ENCODE assay signal across 21 cellular contexts in the genomic region with DNA sequence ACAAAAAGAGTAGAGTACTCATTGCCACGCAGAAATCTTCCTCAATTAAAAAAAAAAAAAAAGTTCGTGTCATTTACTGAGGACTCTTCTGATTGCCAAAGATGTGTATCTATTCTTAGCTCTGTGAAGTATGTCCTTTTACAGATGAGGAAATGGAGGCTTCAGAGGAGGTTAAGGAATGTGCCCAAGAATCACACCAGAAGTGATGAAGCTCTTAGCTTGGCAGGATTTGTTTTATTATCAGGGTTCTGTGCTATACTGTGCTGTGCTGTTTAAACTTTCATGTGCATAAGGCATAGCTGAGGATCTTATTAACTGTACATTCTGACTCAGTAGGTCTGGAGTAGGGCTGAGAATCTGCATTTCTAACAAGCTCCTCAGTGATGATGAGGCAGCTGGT.
"Had no signal": no experiment of that assay in that cellular context is flagged by ENCODE, and none has a peak within 500 bp of the region (broad histone marks: within the 10 kb centered on the region; RNA-seq: fewer than 3 reads in every experiment).

No MANE protein-coding gene starts in this region.

- H3K27ac ChIP-seq: adrenal gland, esophagus squamous epithelium, tibial artery, uterus, WERI-Rb-1 had no signal

- H3K4me1 ChIP-seq: adrenal gland, esophagus squamous epithelium, tibial artery, uterus had no signal

- H3K4me3 ChIP-seq: adrenal gland, esophagus squamous epithelium, lung, tibial artery, uterus had no signal

- ATAC-seq: activated T-cell treated with anti-CD3 and anti-CD28 coated beads, Interleukin-2, amount 50 U/mL, for 72 hours; effector memory CD8-positive, alpha-beta T cell; left lobe of liver had no signal

- DNase-seq: activated CD4-positive, alpha-beta T cell treated with anti-CD3 and anti-CD28 coated beads for 1 hour; activated gamma-delta T cell; activated T-cell treated with anti-CD3 and anti-CD28 coated beads, Interleukin-2, amount 50 U/mL, for 72 hours; adrenal gland; effector memory CD8-positive, alpha-beta T cell; esophagus squamous epithelium; foreskin melanocyte; kidney; midbrain; posterior cingulate gyrus; retina; stimulated activated CD4-positive, alpha-beta T cell treated with anti-CD3 and anti-CD28 coated beads, Interleukin-12 subunit alpha, Interleukin-12 subunit beta, amount 100 ng/mL, for 4 hours; stimulated activated CD4-positive, alpha-beta T cell treated with anti-CD3 and anti-CD28 coated beads, Interleukin-1b, Interleukin-23, amount 100 ng/mL, for 48 hours; stimulated activated CD8-positive, alpha-beta memory T cell treated with anti-CD3 and anti-CD28 coated beads, Interleukin-4, amount 100 ng/mL, for 48 hours; stimulated activated naive CD4-positive, alpha-beta T cell; T-helper 2 cell; tibial artery; uterus; WERI-Rb-1 had no signal

- H3K9me3 ChIP-seq: adrenal gland, esophagus squamous epithelium, tibial artery, uterus had no signal

- H3K36me3 ChIP-seq: adrenal gland, uterus, WERI-Rb-1 had no signal

- H3K27me3 ChIP-seq: adrenal gland, esophagus squamous epithelium, tibial artery, uterus had no signal
